Comparison of ENCODE assay signal across 9 cellular contexts in the genomic region with DNA sequence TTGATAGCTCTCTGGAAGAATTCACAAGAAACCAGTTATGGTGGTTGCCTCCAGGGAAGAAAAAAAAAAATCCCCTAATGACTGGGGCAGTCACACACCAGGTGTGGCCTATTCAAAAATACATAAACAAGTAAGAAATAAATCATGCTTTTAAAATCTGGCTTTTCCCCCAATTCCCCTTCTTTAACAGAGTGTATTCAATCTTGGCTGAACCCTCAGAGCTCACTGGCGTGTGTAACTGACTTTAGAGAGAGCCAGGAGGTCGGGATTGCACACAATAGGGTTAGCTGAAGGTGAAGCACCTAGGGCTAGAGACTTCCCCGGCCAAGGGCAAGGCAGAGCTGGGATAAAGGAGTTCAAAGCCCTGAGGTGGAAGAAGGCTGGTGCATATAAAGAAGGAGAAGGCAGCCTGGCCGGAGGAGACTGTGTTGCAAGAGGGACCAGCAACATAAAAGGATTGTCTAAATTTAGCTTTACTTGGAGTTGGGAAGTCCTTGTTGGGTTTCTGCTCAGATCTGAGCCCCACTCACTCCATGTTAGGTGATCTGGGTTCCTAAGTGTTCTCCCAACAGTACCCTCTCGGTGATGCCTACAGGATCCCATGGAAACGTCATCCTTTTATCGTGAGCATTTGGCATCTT. TPM values are rescaled to one million over a fixed set of nuclear protein-coding genes. Genes with fewer than 3 reads are reported as not detected.
DNase-seq lines count a peak whose midpoint lies in the region; ATAC-seq and TF ChIP-seq lines count a peak whose summit lies in the region.
"Had no signal": no experiment of that assay in that cellular context is flagged by ENCODE, and none has a peak within 500 bp of the region (broad histone marks: within the 10 kb centered on the region; RNA-seq: fewer than 3 reads in every experiment).

No MANE protein-coding gene starts in this region.

- H3K27ac ChIP-seq in psoas muscle = peak overlapping the region; percentile 40
- H3K27ac ChIP-seq: SJSA1 had no signal

- no peak for DNase-seq in activated naive CD4-positive, alpha-beta T cell treated with anti-CD3 and anti-CD28 coated beads, Interleukin-2, amount 50 U/mL, for 72 hours (ENCODE audit: low spot score in 2 of 2)
- DNase-seq in psoas muscle (no peak), erythroblast (lab: John Stamatoyannopoulos, UW) (no peak), amniotic stem cell (lab: John Stamatoyannopoulos, UW) (no peak)

- no peaks in the 10 kb centered on the region for H3K9me3 Mint-ChIP-seq in activated naive CD4-positive, alpha-beta T cell treated with anti-CD3 and anti-CD28 coated beads, Interleukin-2, amount 50 U/mL, for 72 hours

- peak overlapping the region; percentile 86 to 93 for H3K27ac Mint-ChIP-seq in activated naive CD4-positive, alpha-beta T cell treated with anti-CD3 and anti-CD28 coated beads, Interleukin-2, amount 50 U/mL, for 72 hours

- no peak for TF ChIP-seq CTCF in psoas muscle (IDR thresholded peaks at IDR 0.05)

- ATAC-seq in GM18511 (IDR thresholded peaks at IDR 0.05; ENCODE audit: unreplicated experiment) (peak; percentile 59), HG02642 (IDR thresholded peaks at IDR 0.05; ENCODE audit: poor library complexity, unreplicated experiment) (peak; percentile 59), psoas muscle (peak; percentile 24 to 60 (median 48)), GM18867 (IDR thresholded peaks at IDR 0.05; ENCODE audit: unreplicated experiment) (no peak), HG03025 (IDR thresholded peaks at IDR 0.05; ENCODE audit: low FRiP score, unreplicated experiment) (no peak)
- ATAC-seq in activated naive CD4-positive, alpha-beta T cell treated with anti-CD3 and anti-CD28 coated beads, Interleukin-2, amount 50 U/mL, for 72 hours = peak; percentile 50 to 65

- no peak for TF ChIP-seq POLR2A in erythroblast (IDR thresholded peaks at IDR 0.05; ENCODE audit: low read length)

- H3K9me3 ChIP-seq in psoas muscle = no peaks in the 10 kb centered on the region
- H3K9me3 ChIP-seq: SJSA1 had no signal

- no peak overlapping the region for H3K4me3 ChIP-seq in psoas muscle
- H3K4me3 ChIP-seq: SJSA1 had no signal

- intact Hi-C loops in psoas muscle (cut with DNase I) = loop anchor here in 1 of 2 donors (5.0 kb wide), 1 partner anchor 36 kb away; no protein-coding TSS in a partner anchor

- H3K27me3 ChIP-seq in psoas muscle (ENCODE audit: insufficient read depth in 3 of 3, low read length in 2 of 3) = no peaks in the 10 kb centered on the region
- H3K27me3 ChIP-seq: SJSA1 had no signal

- 54 to 70% (median 54%) methylated on average over 7 of the region's 7 CpGs for WGBS in psoas muscle, 3 donors

- peaks cover 57% of the 10 kb centered on the region for H3K4me1 ChIP-seq in psoas muscle

- H3K36me3 Mint-ChIP-seq in activated naive CD4-positive, alpha-beta T cell treated with anti-CD3 and anti-CD28 coated beads, Interleukin-2, amount 50 U/mL, for 72 hours = peaks cover 0 to 49% of the 10 kb centered on the region in 2 donors

- H3K36me3 ChIP-seq in psoas muscle (ENCODE audit: insufficient read depth in 1 of 2, low read depth in 1 of 2) = no peaks in the 10 kb centered on the region

RNA-seq across cellular contexts. Expression of gene FNBP1, which starts 19.7 kb away (rescaled TPM):
- 100 to 1,000 TPM; 183 to 199 TPM for total RNA-seq in activated naive CD4-positive, alpha-beta T cell treated with anti-CD3 and anti-CD28 coated beads, Interleukin-2, amount 50 U/mL, for 72 hours
- total RNA-seq in psoas muscle = 10 to 100 TPM; 23.7 to 30.1 (median 27.5) TPM
- 10 to 100 TPM in 2 of 3 donors, 1 to 10 TPM in 1; 4.6 to 30.5 (median 10.1) TPM for polyA plus RNA-seq in psoas muscle

RNA-seq across cellular contexts. Expression of gene GPR107, which starts 30.4 kb away (rescaled TPM):
- 10 to 100 TPM; 23.1 to 41.8 TPM for total RNA-seq in activated naive CD4-positive, alpha-beta T cell treated with anti-CD3 and anti-CD28 coated beads, Interleukin-2, amount 50 U/mL, for 72 hours
- total RNA-seq in psoas muscle = 10 to 100 TPM; 18.2 to 25.9 (median 22.8) TPM
- 10 to 100 TPM in 2 of 3 donors, 1 to 10 TPM in 1; 8.9 to 28.1 (median 14.9) TPM for polyA plus RNA-seq in psoas muscle

Comparison
In these comparisons a context has a peak if more than half of its experiments do, and no peak if none do; other contexts are left out.
1. ATAC-seq: peak in GM18511 (single experiment), HG02642 (single experiment), activated naive CD4-positive, alpha-beta T cell treated with anti-CD3 and anti-CD28 coated beads, Interleukin-2, amount 50 U/mL, for 72 hours (2 of 2) and psoas muscle (4 of 4); none in GM18867 (single experiment) and HG03025 (single experiment).
2. RNA of gene FNBP1, which starts 19.7 kb away (total RNA-seq): 183 to 199 TPM in activated naive CD4-positive, alpha-beta T cell treated with anti-CD3 and anti-CD28 coated beads, Interleukin-2, amount 50 U/mL, for 72 hours; 23.7 to 30.1 TPM in psoas muscle; every median in the first group is over 4 times any median in the second.